Comparison of ENCODE assay signal across 35 cellular contexts in the genomic region with DNA sequence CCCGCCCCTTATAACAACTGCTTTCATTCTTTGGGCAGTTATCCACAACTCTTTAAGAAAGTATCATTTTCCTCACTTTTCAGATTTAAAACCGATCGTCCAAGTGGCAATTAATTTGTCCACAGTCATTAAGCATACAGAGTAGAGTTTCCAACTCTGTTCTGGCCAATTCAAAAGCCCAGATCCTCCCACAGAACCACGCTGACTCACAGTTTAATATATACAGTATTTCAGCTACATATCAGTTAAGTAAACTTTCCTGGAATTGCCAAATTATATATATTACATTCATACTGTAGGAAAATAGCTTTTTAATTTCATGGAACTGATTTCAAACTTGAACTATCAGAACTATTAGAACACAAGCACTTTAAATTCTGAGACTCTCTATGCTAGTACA.
"Had no signal": no experiment of that assay in that cellular context is flagged by ENCODE, and none has a peak within 500 bp of the region (broad histone marks: within the 10 kb centered on the region; RNA-seq: fewer than 3 reads in every experiment).

No MANE protein-coding gene starts in this region.

- H3K4me1 ChIP-seq: body of pancreas, breast epithelium, Peyer's patch had no signal

- H3K27me3 ChIP-seq: body of pancreas, breast epithelium, Peyer's patch had no signal

- ATAC-seq: activated CD8-positive, alpha-beta memory T cell treated with anti-CD3 and anti-CD28 coated beads, Interleukin-2, amount 10 ng/mL, durations not matched to agents 7 days and 5 days; activated naive CD8-positive, alpha-beta T cell treated with anti-CD3 and anti-CD28 coated beads, Interleukin-2, amount 50 U/mL, for 24 hours; body of pancreas had no signal

- H3K36me3 ChIP-seq: breast epithelium, Peyer's patch, WERI-Rb-1 had no signal

- H3K9me3 ChIP-seq: body of pancreas, breast epithelium, Peyer's patch had no signal

- DNase-seq: activated CD4-positive, alpha-beta memory T cell treated with anti-CD3 and anti-CD28 coated beads, Interleukin-2, amount 10 ng/mL, durations not matched to agents 7 days and 5 days; activated CD4-positive, alpha-beta T cell treated with anti-CD3 and anti-CD28 coated beads for 1 hour; activated CD4-positive, alpha-beta T cell treated with anti-CD3 and anti-CD28 coated beads for 48 hours; activated CD4-positive, CD25-positive, alpha-beta regulatory T cell; activated CD8-positive, alpha-beta memory T cell treated with anti-CD3 and anti-CD28 coated beads for 24 hours; activated CD8-positive, alpha-beta memory T cell treated with anti-CD3 and anti-CD28 coated beads, Interleukin-2, amount 10 ng/mL, durations not matched to agents 7 days and 5 days; activated CD8-positive, alpha-beta memory T cell treated with anti-CD3 and anti-CD28 coated beads, Interleukin-2, amount 50 U/mL, for 48 hours; activated effector memory CD4-positive, alpha-beta T cell treated with Interleukin-2 at 50 U/mL for 16 hours; activated naive CD4-positive, alpha-beta T cell treated with anti-CD3 and anti-CD28 coated beads, Interleukin-2, amount 10 ng/mL, durations not matched to agents 7 days and 5 days; activated naive CD8-positive, alpha-beta T cell treated with anti-CD3 and anti-CD28 coated beads, Interleukin-2, amount 50 U/mL, for 24 hours; activated T-cell treated with anti-CD3 and anti-CD28 coated beads, Interleukin-2, amount 50 U/mL, for 48 hours; aorta; body of pancreas; caudate nucleus; cerebellar nuclear complex; KG1; NCI-H1105; NCI-H1417 treated with DMSO at 0.1 percent for 48 hours; NCI-H187 treated with DMSO at 0.1 percent for 48 hours; NCI-H2081; NCI-H2171 treated with DMSO at 0.1 percent for 48 hours; NCI-H2227 treated with DMSO at 0.1 percent for 48 hours; NCI-H446; NCI-H510A treated with DMSO at 0.1 percent for 48 hours; NCI-H526 treated with DMSO at 0.1 percent for 48 hours; NCI-H774; Peyer's patch; RPMI8226; SHP77 treated with DMSO at 0.1 percent for 48 hours; SW 1271; T-helper 1 cell; T-helper 2 cell; T-helper 9 cell; WERI-Rb-1 had no signal

- H3K4me3 ChIP-seq: body of pancreas, breast epithelium, Peyer's patch had no signal

- H3K27ac ChIP-seq: body of pancreas, breast epithelium, Peyer's patch, WERI-Rb-1 had no signal
